ENCODE assay signal across 1 cellular context in the genomic region with DNA sequence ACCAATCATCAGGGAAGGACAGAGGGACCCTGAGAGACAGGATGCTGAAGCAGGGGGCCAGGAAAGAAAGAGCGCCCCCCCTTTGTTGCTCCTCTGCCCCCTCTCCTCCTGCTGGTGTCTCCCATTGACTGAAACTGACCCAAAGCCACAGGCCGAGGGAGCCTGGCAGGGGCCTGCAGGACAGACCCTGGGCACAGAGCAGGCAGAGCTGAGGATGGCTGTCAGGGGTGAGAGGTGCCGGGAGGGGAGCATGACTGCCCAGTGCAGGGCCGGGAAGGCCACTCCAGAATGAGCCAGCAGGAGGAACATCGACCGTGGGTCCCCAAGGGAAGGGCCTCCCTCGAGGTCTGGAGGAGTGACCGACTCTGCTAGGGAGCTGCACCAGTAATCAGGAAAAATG.
TF ChIP-seq lines count a peak whose summit lies in the region.

No MANE protein-coding gene starts in this region.

TF ChIP-seq in HepG2, 621 proteins besides CTCF, POLR2A, EP300 and RAD21 (continued from another document and continues in another):
- TF ChIP-seq, protein P1, sequence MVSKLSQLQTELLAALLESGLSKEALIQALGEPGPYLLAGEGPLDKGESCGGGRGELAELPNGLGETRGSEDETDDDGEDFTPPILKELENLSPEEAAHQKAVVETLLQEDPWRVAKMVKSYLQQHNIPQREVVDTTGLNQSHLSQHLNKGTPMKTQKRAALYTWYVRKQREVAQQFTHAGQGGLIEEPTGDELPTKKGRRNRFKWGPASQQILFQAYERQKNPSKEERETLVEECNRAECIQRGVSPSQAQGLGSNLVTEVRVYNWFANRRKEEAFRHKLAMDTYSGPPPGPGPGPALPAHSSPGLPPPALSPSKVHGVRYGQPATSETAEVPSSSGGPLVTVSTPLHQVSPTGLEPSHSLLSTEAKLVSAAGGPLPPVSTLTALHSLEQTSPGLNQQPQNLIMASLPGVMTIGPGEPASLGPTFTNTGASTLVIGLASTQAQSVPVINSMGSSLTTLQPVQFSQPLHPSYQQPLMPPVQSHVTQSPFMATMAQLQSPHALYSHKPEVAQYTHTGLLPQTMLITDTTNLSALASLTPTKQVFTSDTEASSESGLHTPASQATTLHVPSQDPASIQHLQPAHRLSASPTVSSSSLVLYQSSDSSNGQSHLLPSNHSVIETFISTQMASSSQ (IDR thresholded peaks at IDR 0.05; ENCODE audit: low read depth), result no peak
- TF ChIP-seq, protein P1 (CRISPR knock-in tag; IDR thresholded peaks at IDR 0.05; ENCODE audit: borderline replicate concordance), result 0 out of 2 replicates have a peak, but pooled peaks have one; percentile 24
- TF ChIP-seq NFRKB (IDR thresholded peaks at IDR 0.05) (no peak), HDAC6 (IDR thresholded peaks at IDR 0.05; ENCODE audit: low read depth, low read length) (no peak), XRCC5 (optimal IDR thresholded peaks at IDR 0.05; ENCODE audit: low read length) (peak; percentile 54), PTBP1 (IDR thresholded peaks at IDR 0.05; ENCODE audit: low read depth, low read length, poor library complexity, severe bottlenecking) (no peak), ZNF30 (CRISPR knock-in tag; IDR thresholded peaks at IDR 0.05) (no peak), ZNF777 (CRISPR knock-in tag; IDR thresholded peaks at IDR 0.05) (no peak), PLRG1 (conservative IDR thresholded peaks at IDR 0.05) (no peak), MYC (CRISPR knock-in tag; IDR thresholded peaks at IDR 0.05; ENCODE audit: borderline replicate concordance) (no peak), RFX1 (IDR thresholded peaks at IDR 0.05) (no peak), DR1 (CRISPR knock-in tag; IDR thresholded peaks at IDR 0.05) (no peak), ZNF816 (CRISPR knock-in tag; IDR thresholded peaks at IDR 0.05; ENCODE audit: borderline replicate concordance) (no peak), NFYC (CRISPR knock-in tag; IDR thresholded peaks at IDR 0.05) (no peak), SRF (IDR thresholded peaks at IDR 0.05; ENCODE audit: low read depth, low read length) (no peak), MAFG (CRISPR knock-in tag; IDR thresholded peaks at IDR 0.05) (no peak; the same call in 1 of the 2 replicates), ZNF292 (CRISPR knock-in tag; IDR thresholded peaks at IDR 0.05; ENCODE audit: borderline replicate concordance, low read depth) (no peak), ZNF33A (CRISPR knock-in tag; IDR thresholded peaks at IDR 0.05; ENCODE audit: borderline replicate concordance) (no peak), GATAD2A (CRISPR knock-in tag; IDR thresholded peaks at IDR 0.05) (no peak), ZNF460 (CRISPR knock-in tag; IDR thresholded peaks at IDR 0.05; ENCODE audit: borderline replicate concordance) (no peak), ZNF17 (CRISPR knock-in tag; IDR thresholded peaks at IDR 0.05) (no peak), JUN (CRISPR knock-in tag; IDR thresholded peaks at IDR 0.05) (no peak), RFXAP (CRISPR knock-in tag; IDR thresholded peaks at IDR 0.05; ENCODE audit: borderline replicate concordance) (no peak), ZNF841 (CRISPR knock-in tag; IDR thresholded peaks at IDR 0.05; ENCODE audit: borderline replicate concordance) (no peak), FOSL2 (CRISPR knock-in tag; IDR thresholded peaks at IDR 0.05) (no peak), NPAS2 (CRISPR knock-in tag; IDR thresholded peaks at IDR 0.05; ENCODE audit: borderline replicate concordance) (no peak), MTA3 (CRISPR knock-in tag; IDR thresholded peaks at IDR 0.05) (no peak), GABPB1 (CRISPR knock-in tag; IDR thresholded peaks at IDR 0.05) (no peak), ASH2L (IDR thresholded peaks at IDR 0.05; ENCODE audit: insufficient read length, low read depth, low read length) (no peak), ZNF230 (CRISPR knock-in tag; IDR thresholded peaks at IDR 0.05) (0 out of 2 replicates have a peak, but pooled peaks have one; percentile 37), HDAC1 (CRISPR knock-in tag; IDR thresholded peaks at IDR 0.05) (no peak), ZNF878 (CRISPR knock-in tag; IDR thresholded peaks at IDR 0.05) (no peak), REL (CRISPR knock-in tag; conservative IDR thresholded peaks at IDR 0.05) (no peak), ZNF382 (CRISPR knock-in tag; IDR thresholded peaks at IDR 0.05; ENCODE audit: borderline replicate concordance) (no peak), FOXK1 (CRISPR knock-in tag; IDR thresholded peaks at IDR 0.05; ENCODE audit: borderline replicate concordance, low read depth) (no peak), ZNF775 (CRISPR knock-in tag; IDR thresholded peaks at IDR 0.05; ENCODE audit: borderline replicate concordance) (no peak), PCBP1 (IDR thresholded peaks at IDR 0.05; ENCODE audit: borderline replicate concordance, low read depth, low read length) (no peak), ZNF720 (CRISPR knock-in tag; IDR thresholded peaks at IDR 0.05) (no peak), RBM39 (IDR thresholded peaks at IDR 0.05; ENCODE audit: low read depth, low read length, poor library complexity, severe bottlenecking) (no peak), ZNF570 (CRISPR knock-in tag; IDR thresholded peaks at IDR 0.05; ENCODE audit: borderline replicate concordance) (no peak), ZNF235 (CRISPR knock-in tag; IDR thresholded peaks at IDR 0.05; ENCODE audit: borderline replicate concordance) (no peak)
- TF ChIP-seq, protein P2, sequence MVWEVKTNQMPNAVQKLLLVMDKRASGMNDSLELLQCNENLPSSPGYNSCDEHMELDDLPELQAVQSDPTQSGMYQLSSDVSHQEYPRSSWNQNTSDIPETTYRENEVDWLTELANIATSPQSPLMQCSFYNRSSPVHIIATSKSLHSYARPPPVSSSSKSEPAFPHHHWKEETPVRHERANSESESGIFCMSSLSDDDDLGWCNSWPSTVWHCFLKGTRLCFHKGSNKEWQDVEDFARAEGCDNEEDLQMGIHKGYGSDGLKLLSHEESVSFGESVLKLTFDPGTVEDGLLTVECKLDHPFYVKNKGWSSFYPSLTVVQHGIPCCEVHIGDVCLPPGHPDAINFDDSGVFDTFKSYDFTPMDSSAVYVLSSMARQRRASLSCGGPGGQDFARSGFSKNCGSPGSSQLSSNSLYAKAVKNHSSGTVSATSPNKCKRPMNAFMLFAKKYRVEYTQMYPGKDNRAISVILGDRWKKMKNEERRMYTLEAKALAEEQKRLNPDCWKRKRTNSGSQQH (CRISPR knock-in tag; IDR thresholded peaks at IDR 0.05; ENCODE audit: low read depth), result no peak
- TF ChIP-seq, protein P3, sequence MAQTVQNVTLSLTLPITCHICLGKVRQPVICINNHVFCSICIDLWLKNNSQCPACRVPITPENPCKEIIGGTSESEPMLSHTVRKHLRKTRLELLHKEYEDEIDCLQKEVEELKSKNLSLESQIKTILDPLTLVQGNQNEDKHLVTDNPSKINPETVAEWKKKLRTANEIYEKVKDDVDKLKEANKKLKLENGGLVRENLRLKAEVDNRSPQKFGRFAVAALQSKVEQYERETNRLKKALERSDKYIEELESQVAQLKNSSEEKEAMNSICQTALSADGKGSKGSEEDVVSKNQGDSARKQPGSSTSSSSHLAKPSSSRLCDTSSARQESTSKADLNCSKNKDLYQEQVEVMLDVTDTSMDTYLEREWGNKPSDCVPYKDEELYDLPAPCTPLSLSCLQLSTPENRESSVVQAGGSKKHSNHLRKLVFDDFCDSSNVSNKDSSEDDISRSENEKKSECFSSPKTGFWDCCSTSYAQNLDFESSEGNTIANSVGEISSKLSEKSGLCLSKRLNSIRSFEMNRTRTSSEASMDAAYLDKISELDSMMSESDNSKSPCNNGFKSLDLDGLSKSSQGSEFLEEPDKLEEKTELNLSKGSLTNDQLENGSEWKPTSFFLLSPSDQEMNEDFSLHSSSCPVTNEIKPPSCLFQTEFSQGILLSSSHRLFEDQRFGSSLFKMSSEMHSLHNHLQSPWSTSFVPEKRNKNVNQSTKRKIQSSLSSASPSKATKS (CRISPR knock-in tag; IDR thresholded peaks at IDR 0.05), result no peak
- TF ChIP-seq, protein P4, sequence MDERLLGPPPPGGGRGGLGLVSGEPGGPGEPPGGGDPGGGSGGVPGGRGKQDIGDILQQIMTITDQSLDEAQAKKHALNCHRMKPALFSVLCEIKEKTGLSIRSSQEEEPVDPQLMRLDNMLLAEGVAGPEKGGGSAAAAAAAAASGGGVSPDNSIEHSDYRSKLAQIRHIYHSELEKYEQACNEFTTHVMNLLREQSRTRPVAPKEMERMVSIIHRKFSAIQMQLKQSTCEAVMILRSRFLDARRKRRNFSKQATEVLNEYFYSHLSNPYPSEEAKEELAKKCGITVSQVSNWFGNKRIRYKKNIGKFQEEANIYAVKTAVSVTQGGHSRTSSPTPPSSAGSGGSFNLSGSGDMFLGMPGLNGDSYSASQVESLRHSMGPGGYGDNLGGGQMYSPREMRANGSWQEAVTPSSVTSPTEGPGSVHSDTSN (CRISPR knock-in tag; IDR thresholded peaks at IDR 0.05), result no peak
- TF ChIP-seq, protein P5, sequence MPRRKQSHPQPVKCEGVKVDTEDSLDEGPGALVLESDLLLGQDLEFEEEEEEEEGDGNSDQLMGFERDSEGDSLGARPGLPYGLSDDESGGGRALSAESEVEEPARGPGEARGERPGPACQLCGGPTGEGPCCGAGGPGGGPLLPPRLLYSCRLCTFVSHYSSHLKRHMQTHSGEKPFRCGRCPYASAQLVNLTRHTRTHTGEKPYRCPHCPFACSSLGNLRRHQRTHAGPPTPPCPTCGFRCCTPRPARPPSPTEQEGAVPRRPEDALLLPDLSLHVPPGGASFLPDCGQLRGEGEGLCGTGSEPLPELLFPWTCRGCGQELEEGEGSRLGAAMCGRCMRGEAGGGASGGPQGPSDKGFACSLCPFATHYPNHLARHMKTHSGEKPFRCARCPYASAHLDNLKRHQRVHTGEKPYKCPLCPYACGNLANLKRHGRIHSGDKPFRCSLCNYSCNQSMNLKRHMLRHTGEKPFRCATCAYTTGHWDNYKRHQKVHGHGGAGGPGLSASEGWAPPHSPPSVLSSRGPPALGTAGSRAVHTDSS (CRISPR knock-in tag; conservative IDR thresholded peaks at IDR 0.05), result no peak
- TF ChIP-seq, protein P6, sequence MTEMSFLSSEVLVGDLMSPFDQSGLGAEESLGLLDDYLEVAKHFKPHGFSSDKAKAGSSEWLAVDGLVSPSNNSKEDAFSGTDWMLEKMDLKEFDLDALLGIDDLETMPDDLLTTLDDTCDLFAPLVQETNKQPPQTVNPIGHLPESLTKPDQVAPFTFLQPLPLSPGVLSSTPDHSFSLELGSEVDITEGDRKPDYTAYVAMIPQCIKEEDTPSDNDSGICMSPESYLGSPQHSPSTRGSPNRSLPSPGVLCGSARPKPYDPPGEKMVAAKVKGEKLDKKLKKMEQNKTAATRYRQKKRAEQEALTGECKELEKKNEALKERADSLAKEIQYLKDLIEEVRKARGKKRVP (CRISPR knock-in tag; IDR thresholded peaks at IDR 0.05), result no peak
- TF ChIP-seq, protein P7, sequence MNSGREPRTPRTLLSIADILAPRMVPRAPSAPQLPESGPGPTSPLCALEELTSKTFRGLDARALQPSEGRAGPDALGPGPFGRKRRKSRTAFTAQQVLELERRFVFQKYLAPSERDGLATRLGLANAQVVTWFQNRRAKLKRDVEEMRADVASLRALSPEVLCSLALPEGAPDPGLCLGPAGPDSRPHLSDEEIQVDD (CRISPR knock-in tag; IDR thresholded peaks at IDR 0.05; ENCODE audit: borderline replicate concordance), result no peak
- TF ChIP-seq, protein P8, sequence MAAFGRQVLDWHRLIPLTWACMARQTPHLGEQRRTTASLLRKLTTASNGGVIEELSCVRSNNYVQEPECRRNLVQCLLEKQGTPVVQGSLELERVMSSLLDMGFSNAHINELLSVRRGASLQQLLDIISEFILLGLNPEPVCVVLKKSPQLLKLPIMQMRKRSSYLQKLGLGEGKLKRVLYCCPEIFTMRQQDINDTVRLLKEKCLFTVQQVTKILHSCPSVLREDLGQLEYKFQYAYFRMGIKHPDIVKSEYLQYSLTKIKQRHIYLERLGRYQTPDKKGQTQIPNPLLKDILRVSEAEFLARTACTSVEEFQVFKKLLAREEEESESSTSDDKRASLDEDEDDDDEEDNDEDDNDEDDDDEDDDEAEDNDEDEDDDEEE (CRISPR knock-in tag; IDR thresholded peaks at IDR 0.05), result no peak
- TF ChIP-seq, protein P9, sequence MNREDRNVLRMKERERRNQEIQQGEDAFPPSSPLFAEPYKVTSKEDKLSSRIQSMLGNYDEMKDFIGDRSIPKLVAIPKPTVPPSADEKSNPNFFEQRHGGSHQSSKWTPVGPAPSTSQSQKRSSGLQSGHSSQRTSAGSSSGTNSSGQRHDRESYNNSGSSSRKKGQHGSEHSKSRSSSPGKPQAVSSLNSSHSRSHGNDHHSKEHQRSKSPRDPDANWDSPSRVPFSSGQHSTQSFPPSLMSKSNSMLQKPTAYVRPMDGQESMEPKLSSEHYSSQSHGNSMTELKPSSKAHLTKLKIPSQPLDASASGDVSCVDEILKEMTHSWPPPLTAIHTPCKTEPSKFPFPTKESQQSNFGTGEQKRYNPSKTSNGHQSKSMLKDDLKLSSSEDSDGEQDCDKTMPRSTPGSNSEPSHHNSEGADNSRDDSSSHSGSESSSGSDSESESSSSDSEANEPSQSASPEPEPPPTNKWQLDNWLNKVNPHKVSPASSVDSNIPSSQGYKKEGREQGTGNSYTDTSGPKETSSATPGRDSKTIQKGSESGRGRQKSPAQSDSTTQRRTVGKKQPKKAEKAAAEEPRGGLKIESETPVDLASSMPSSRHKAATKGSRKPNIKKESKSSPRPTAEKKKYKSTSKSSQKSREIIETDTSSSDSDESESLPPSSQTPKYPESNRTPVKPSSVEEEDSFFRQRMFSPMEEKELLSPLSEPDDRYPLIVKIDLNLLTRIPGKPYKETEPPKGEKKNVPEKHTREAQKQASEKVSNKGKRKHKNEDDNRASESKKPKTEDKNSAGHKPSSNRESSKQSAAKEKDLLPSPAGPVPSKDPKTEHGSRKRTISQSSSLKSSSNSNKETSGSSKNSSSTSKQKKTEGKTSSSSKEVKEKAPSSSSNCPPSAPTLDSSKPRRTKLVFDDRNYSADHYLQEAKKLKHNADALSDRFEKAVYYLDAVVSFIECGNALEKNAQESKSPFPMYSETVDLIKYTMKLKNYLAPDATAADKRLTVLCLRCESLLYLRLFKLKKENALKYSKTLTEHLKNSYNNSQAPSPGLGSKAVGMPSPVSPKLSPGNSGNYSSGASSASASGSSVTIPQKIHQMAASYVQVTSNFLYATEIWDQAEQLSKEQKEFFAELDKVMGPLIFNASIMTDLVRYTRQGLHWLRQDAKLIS (CRISPR knock-in tag; IDR thresholded peaks at IDR 0.05), result no peak
